Comparison of ENCODE assay signal across 16 cellular contexts in the genomic region with DNA sequence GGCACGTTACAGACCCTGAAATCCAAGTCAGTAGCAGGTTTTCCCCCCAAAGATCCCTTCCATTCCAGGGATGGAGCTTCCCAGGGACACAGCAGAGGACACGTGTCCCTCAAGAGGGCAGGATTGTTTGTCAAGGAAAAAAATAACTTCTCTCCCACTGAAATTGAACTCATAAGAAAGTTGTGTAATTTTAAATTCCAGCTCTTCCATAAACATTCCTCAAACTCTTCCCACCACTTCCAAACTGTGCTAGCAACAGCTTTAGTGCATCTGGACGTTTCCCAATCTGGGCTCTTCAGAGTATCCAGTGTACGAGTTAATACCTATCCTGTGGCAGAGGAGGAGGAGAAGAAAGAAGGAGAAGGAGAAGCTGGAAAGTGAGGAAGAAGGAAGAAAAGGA.
DNase-seq lines count a peak whose midpoint lies in the region; ATAC-seq and TF ChIP-seq lines count a peak whose summit lies in the region.
"Had no signal": no experiment of that assay in that cellular context is flagged by ENCODE, and none has a peak within 500 bp of the region (broad histone marks: within the 10 kb centered on the region; RNA-seq: fewer than 3 reads in every experiment).

No MANE protein-coding gene starts in this region.

- peak overlapping the region; percentile 42; the same call in 1 of the 2 replicates for H3K9ac ChIP-seq in GM23248
- H3K9ac ChIP-seq: KMS-11 had no signal

- H3K79me2 ChIP-seq in GM23248 (ENCODE audit: insufficient read depth) = no peaks in the 10 kb centered on the region

- WGBS in GM23248 (ENCODE audit: low coverage in 1 of 2, low lambda C conversion rate in 2 of 2, missing lambda C conversion rate in 2 of 2), 2 experiments = 11 to 14% methylated on average over 4 of the region's 4 CpGs
- 59 to 83% methylated on average over 4 of the region's 4 CpGs for WGBS in transverse colon (ENCODE audit: low coverage in 1 of 2), 2 donors

- no peak overlapping the region for H3K4me3 Mint-ChIP-seq in type B pancreatic cell
- H3K4me3 Mint-ChIP-seq: activated CD4-positive, alpha-beta T cell treated with anti-CD3 and anti-CD28 coated beads, Interleukin-2, amount 10 ng/mL, durations not matched to agents 7 days and 5 days; activated naive CD4-positive, alpha-beta T cell treated with anti-CD3 and anti-CD28 coated beads, Interleukin-2, amount 50 U/mL, for 24 hours; activated T-cell treated with anti-CD3 and anti-CD28 coated beads, Interleukin-2, amount 50 U/mL, for 24 hours; CD4-positive, alpha-beta T cell had no signal

- H3K36me3 ChIP-seq in GM23248 (ENCODE audit: low read depth) (no peaks in the 10 kb centered on the region), mucosa of descending colon (ENCODE audit: low read depth) (no peaks in the 10 kb centered on the region), transverse colon (no peaks in the 10 kb centered on the region)

- H3K36me3 Mint-ChIP-seq in type B pancreatic cell = no peaks in the 10 kb centered on the region
- H3K36me3 Mint-ChIP-seq: activated naive CD4-positive, alpha-beta T cell treated with anti-CD3 and anti-CD28 coated beads, Interleukin-2, amount 50 U/mL, for 24 hours had no signal

- TF ChIP-seq POLR2A in transverse colon (IDR thresholded peaks at IDR 0.05) = no peak

- TF ChIP-seq CTCF in coronary artery (IDR thresholded peaks at IDR 0.05) = no peak
- no peak for TF ChIP-seq CTCF in mucosa of descending colon (IDR thresholded peaks at IDR 0.05)
- no peak for TF ChIP-seq CTCF in transverse colon (IDR thresholded peaks at IDR 0.05)
- TF ChIP-seq CTCF in type B pancreatic cell (conservative IDR thresholded peaks at IDR 0.05) = no peak

- intact Hi-C loops in mucosa of descending colon (cut with DNase I, micrococcal nuclease) = no loop called here
- intact Hi-C loops in transverse colon (cut with DNase I; ENCODE audit: low total_unique reads) = loop anchor here (10.0 kb wide), 1 partner anchor 299 kb away; the partner anchor contains the start of gene ETS2

- peak overlapping the region; percentile 46 for H3K4me2 ChIP-seq in GM23248 (ENCODE audit: unreplicated experiment)
- H3K4me2 ChIP-seq: KMS-11 had no signal

- in situ Hi-C loops in GM23248 (cut with MboI) (no loop called here), transverse colon (cut with MboI; ENCODE audit: low pct_ligation_motif_present in 1 of 4, low pct_unique_long_range_greater_than_20kb in 1 of 4, low sequenced_read_pairs in 3 of 4) (no loop called here)

- H2AFZ ChIP-seq in GM23248 = peak overlapping the region; percentile 56

- peaks cover 4% of the 10 kb centered on the region for H3K9me3 Mint-ChIP-seq in type B pancreatic cell
- H3K9me3 Mint-ChIP-seq: activated CD4-positive, alpha-beta T cell treated with anti-CD3 and anti-CD28 coated beads, Interleukin-2, amount 10 ng/mL, durations not matched to agents 7 days and 5 days; activated naive CD4-positive, alpha-beta T cell treated with anti-CD3 and anti-CD28 coated beads, Interleukin-2, amount 50 U/mL, for 24 hours; activated T-cell treated with anti-CD3 and anti-CD28 coated beads, Interleukin-2, amount 50 U/mL, for 24 hours; CD4-positive, alpha-beta T cell had no signal

- peak; percentile 46 for DNase-seq in GM23248
- peak; percentile 19 for DNase-seq in coronary artery (ENCODE audit: low spot score)
- DNase-seq in mucosa of descending colon = no peak
- no peak for DNase-seq in transverse colon
- DNase-seq in GM19240 (ENCODE audit: insufficient read length, low spot score) = no peak
- no peak for DNase-seq in type B pancreatic cell (ENCODE audit: extremely low spot score, unreplicated experiment)
- DNase-seq: activated CD4-positive, alpha-beta T cell treated with anti-CD3 and anti-CD28 coated beads, Interleukin-2, amount 10 ng/mL, durations not matched to agents 7 days and 5 days; activated T-cell treated with anti-CD3 and anti-CD28 coated beads, Interleukin-2, amount 50 U/mL, for 24 hours; CD4-positive, alpha-beta T cell; NCI-H1105 treated with DMSO at 0.1 percent for 48 hours; NCI-H748 treated with DMSO at 0.1 percent for 48 hours; retina had no signal

- no peaks in the 10 kb centered on the region for H4K20me1 ChIP-seq in GM23248 (ENCODE audit: insufficient read depth)

- H3K4me1 ChIP-seq in GM23248 (ENCODE audit: insufficient read depth) (peaks cover 16% of the 10 kb centered on the region), mucosa of descending colon (ENCODE audit: low read depth) (no peaks in the 10 kb centered on the region), transverse colon (peaks cover 0 to 7% (median 2%) of the 10 kb centered on the region in 4 donors)

- H3K27ac ChIP-seq in GM23248 (peak overlapping the region; percentile 42), coronary artery (no peak overlapping the region), transverse colon (peak overlapping the region; percentile 5 to 70 (median 68))
- H3K27ac ChIP-seq: KMS-11 had no signal

- H3K9me3 ChIP-seq in GM23248 (ENCODE audit: low read depth) (no peaks in the 10 kb centered on the region), mucosa of descending colon (no peaks in the 10 kb centered on the region), transverse colon (no peaks in the 10 kb centered on the region)

- H3K4me3 ChIP-seq in GM23248 (0 out of 2 replicates have a peak overlapping the region, but pooled peaks have one; percentile 8), coronary artery (no peak overlapping the region), mucosa of descending colon (no peak overlapping the region), transverse colon (no peak overlapping the region)

- no peak overlapping the region for H3K27ac Mint-ChIP-seq in type B pancreatic cell
- H3K27ac Mint-ChIP-seq: activated CD4-positive, alpha-beta T cell treated with anti-CD3 and anti-CD28 coated beads, Interleukin-2, amount 10 ng/mL, durations not matched to agents 7 days and 5 days; activated naive CD4-positive, alpha-beta T cell treated with anti-CD3 and anti-CD28 coated beads, Interleukin-2, amount 50 U/mL, for 24 hours; activated T-cell treated with anti-CD3 and anti-CD28 coated beads, Interleukin-2, amount 50 U/mL, for 24 hours; CD4-positive, alpha-beta T cell had no signal

- peak; percentile 39 for ATAC-seq in mucosa of descending colon
- ATAC-seq in GM21381 (IDR thresholded peaks at IDR 0.05; ENCODE audit: unreplicated experiment) = no peak
- ATAC-seq: Panc1 had no signal

- H3K27me3 ChIP-seq in GM23248 (replicated peaks; ENCODE audit: insufficient read depth) = no peaks in the 10 kb centered on the region
- H3K27me3 ChIP-seq in transverse colon = no peaks in the 10 kb centered on the region

- H3K9me2 ChIP-seq in GM23248 (ENCODE audit: insufficient read depth) = no peaks in the 10 kb centered on the region

- H3K27me3 Mint-ChIP-seq in type B pancreatic cell = peaks cover 8% of the 10 kb centered on the region

- peaks cover 16% of the 10 kb centered on the region for H3K4me1 Mint-ChIP-seq in type B pancreatic cell (ENCODE audit: unreplicated experiment)
- H3K4me1 Mint-ChIP-seq: activated CD4-positive, alpha-beta T cell treated with anti-CD3 and anti-CD28 coated beads, Interleukin-2, amount 10 ng/mL, durations not matched to agents 7 days and 5 days; activated naive CD4-positive, alpha-beta T cell treated with anti-CD3 and anti-CD28 coated beads, Interleukin-2, amount 50 U/mL, for 24 hours had no signal

- TF ChIP-seq EP300 in transverse colon (IDR thresholded peaks at IDR 0.05; ENCODE audit: low read depth) = no peak

- peaks cover 3% of the 10 kb centered on the region; the same call in 1 of the 2 replicates for H3F3A ChIP-seq in GM23248 (ENCODE audit: insufficient read depth)

Comparison
In these comparisons a context has a peak if more than half of its experiments do, and no peak if none do; other contexts are left out.
1. DNase-seq: peak in GM23248 (single experiment) and coronary artery (single experiment); none in mucosa of descending colon (0 of 3), transverse colon (single experiment), GM19240 (single experiment) and type B pancreatic cell (single experiment).
2. H3K27ac ChIP-seq: peak in GM23248 (single experiment) and transverse colon (4 of 4); none in coronary artery (0 of 2).